ENCODE assay signal across 18 cellular contexts in the genomic region with DNA sequence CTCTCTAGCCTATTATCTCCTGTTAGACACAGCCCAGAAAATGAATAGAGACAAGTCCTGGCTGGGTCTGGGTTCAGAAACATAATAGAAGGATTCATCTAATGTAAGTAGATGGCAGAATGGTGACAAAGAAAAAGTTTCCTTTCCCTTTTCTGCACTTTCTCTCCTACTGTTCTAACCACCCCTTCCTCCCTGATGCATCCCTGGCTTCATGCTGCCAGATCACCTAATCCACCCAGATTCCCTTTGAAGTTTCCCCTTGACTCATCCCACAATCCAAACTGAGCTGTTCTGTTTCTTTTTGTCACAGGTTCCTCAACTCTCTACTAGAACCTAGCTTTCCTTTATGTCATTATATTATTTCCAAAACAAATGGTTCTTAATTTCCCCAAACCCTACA. TPM values are rescaled to one million over a fixed set of nuclear protein-coding genes. Genes with fewer than 3 reads are reported as not detected.
DNase-seq lines count a peak whose midpoint lies in the region; ATAC-seq, FAIRE-seq and TF ChIP-seq lines count a peak whose summit lies in the region.
"Had no signal": no experiment of that assay in that cellular context is flagged by ENCODE, and none has a peak within 500 bp of the region (broad histone marks: within the 10 kb centered on the region; RNA-seq: fewer than 3 reads in every experiment).

No MANE protein-coding gene starts in this region.

- 0 out of 2 replicates have a peak, but pooled peaks cover 2% of the 10 kb centered on the region for H3K9me3 ChIP-seq in K562 (replicated peaks; ENCODE audit: control insufficient read depth, insufficient read depth, low read depth, low read length)
- no peaks in the 10 kb centered on the region for H3K9me3 ChIP-seq in CD8-positive, alpha-beta T cell (ENCODE audit: low read length)
- H3K9me3 ChIP-seq: mucosa of descending colon, thoracic aorta had no signal

- no peak for TF ChIP-seq POLR2A in K562 (conservative IDR thresholded peaks at IDR 0.05)

- intact Hi-C loops in Calu3 (cut with micrococcal nuclease; ENCODE audit: unreplicated experiment) (loop anchor here (5.0 kb wide), 3 partner anchors 189 to 379 kb away; no protein-coding TSS in a partner anchor), K562 (cut with micrococcal nuclease) (no loop called here)
- intact Hi-C loops in CD8-positive, alpha-beta T cell (cut with DNase I, micrococcal nuclease) = no loop called here

- in situ Hi-C loops in K562 (cut with MboI) = no loop called here

- peak overlapping the region; percentile 95 for H3K27ac Mint-ChIP-seq in Calu3 (ENCODE audit: unreplicated experiment)
- no peak overlapping the region for H3K27ac Mint-ChIP-seq in CD8-positive, alpha-beta T cell

- H3K79me1 ChIP-seq in mesendoderm (ENCODE audit: low read length) = no peaks in the 10 kb centered on the region

- no peak for ATAC-seq in K562
- no peak for ATAC-seq in CD8-positive, alpha-beta T cell
- ATAC-seq: sciatic nerve had no signal

- H3K36me3 Mint-ChIP-seq in Calu3 (ENCODE audit: insufficient read depth, unreplicated experiment) = peaks cover 55% of the 10 kb centered on the region
- H3K36me3 Mint-ChIP-seq in CD8-positive, alpha-beta T cell = no peaks in the 10 kb centered on the region

- no peak overlapping the region for H3K4me3 ChIP-seq in K562
- no peak overlapping the region for H3K4me3 ChIP-seq in mesendoderm (ENCODE audit: low read length)
- no peak overlapping the region for H3K4me3 ChIP-seq in CD8-positive, alpha-beta T cell (ENCODE audit: low read depth, low read length)
- H3K4me3 ChIP-seq: GM23248, mucosa of descending colon, thoracic aorta had no signal

- no peak overlapping the region for H2BK5ac ChIP-seq in mesendoderm (ENCODE audit: low read length)

- no peak overlapping the region for H2BK120ac ChIP-seq in mesendoderm (ENCODE audit: low read depth, low read length)

- no peaks in the 10 kb centered on the region for H4K20me1 ChIP-seq in K562 (replicated peaks; ENCODE audit: control insufficient read depth, insufficient read depth, low read length)

- H3K4me2 ChIP-seq in K562 (ENCODE audit: insufficient read depth, low read length) (peak overlapping the region; percentile 15; the same call in 1 of the 2 replicates), mesendoderm (ENCODE audit: low read length) (no peak overlapping the region)

- POLR2A ChIA-PET in K562 (lab: Yijun Ruan, JAX) = interaction anchor here (0.9 to 3.4 kb wide), 4 partner anchors 8 to 90 kb away, joined by 3 to 20 read pairs (median 4); no protein-coding TSS in a partner anchor
- POLR2A ChIA-PET in CD8-positive, alpha-beta T cell (lab: Charles Lee) = no interaction called here

- H2AFZ ChIP-seq in K562 (ENCODE audit: low read depth, low read length) = peak overlapping the region; percentile 49
- H2AFZ ChIP-seq: GM23248 had no signal

- no peak for FAIRE-seq in K562 (lab: Jason Lieb, UNC)

- H3K36me3 ChIP-seq in K562 (ENCODE audit: control insufficient read depth, insufficient read depth, low read length) = no peaks in the 10 kb centered on the region; the same call in 2 of the 3 replicates
- H3K36me3 ChIP-seq in mesendoderm (ENCODE audit: control insufficient read depth, insufficient read depth, low read length) = no peaks in the 10 kb centered on the region
- no peaks in the 10 kb centered on the region for H3K36me3 ChIP-seq in CD8-positive, alpha-beta T cell (ENCODE audit: insufficient read depth, low read length)
- H3K36me3 ChIP-seq: thoracic aorta had no signal

- H3K4me1 Mint-ChIP-seq in Calu3 (ENCODE audit: low read depth, unreplicated experiment) = peaks cover 60% of the 10 kb centered on the region
- H3K4me1 Mint-ChIP-seq in CD8-positive, alpha-beta T cell (ENCODE audit: low read depth) = peaks cover 18% of the 10 kb centered on the region

- H3K27ac ChIP-seq in K562 (ENCODE audit: extremely low read depth, low read depth, low read length) = peak overlapping the region; percentile 99; the same call in 2 of the 3 replicates
- no peak overlapping the region for H3K27ac ChIP-seq in mesendoderm (ENCODE audit: low read depth, low read length)
- no peak overlapping the region for H3K27ac ChIP-seq in CD8-positive, alpha-beta T cell (ENCODE audit: low read depth, low read length)
- H3K27ac ChIP-seq: GM23248, thoracic aorta had no signal

- no peak for TF ChIP-seq CTCF in Calu3 (IDR thresholded peaks at IDR 0.05; ENCODE audit: unreplicated experiment)
- TF ChIP-seq CTCF in K562 (IDR thresholded peaks at IDR 0.05 in 2 of 3, conservative IDR thresholded peaks at IDR 0.05 in 1 of 3; ENCODE audit: insufficient read depth in 2 of 3, low read depth in 1 of 3, low read length in 3 of 3) = no peak
- TF ChIP-seq CTCF in CD8-positive, alpha-beta T cell (IDR thresholded peaks at IDR 0.05) = no peak

- H3K9me1 ChIP-seq in K562 (ENCODE audit: control insufficient read depth, insufficient read depth, low read length) = no peaks in the 10 kb centered on the region

- H3K4me1 ChIP-seq in K562 (replicated peaks in 1 of 2; ENCODE audit: control insufficient read depth in 2 of 2, insufficient read depth in 2 of 2, low read length in 2 of 2) (peaks cover 6 to 63% of the 10 kb centered on the region in 2 experiments), mesendoderm (ENCODE audit: control insufficient read depth, low read depth, low read length) (peaks cover 9% of the 10 kb centered on the region)
- H3K4me1 ChIP-seq in CD8-positive, alpha-beta T cell (ENCODE audit: insufficient read depth, low read length) = no peaks in the 10 kb centered on the region

- H3K9ac ChIP-seq in K562 (ENCODE audit: insufficient read depth in 1 of 2, low read depth in 2 of 2, low read length in 2 of 2) (peak overlapping the region in 1 of 2 experiments; percentile 24; a peak in 2 of 4 replicates), mesendoderm (ENCODE audit: low read length) (no peak overlapping the region)
- H3K9ac ChIP-seq: GM23248 had no signal

- no peak overlapping the region for H3K23ac ChIP-seq in mesendoderm (ENCODE audit: low read length)

- no peak for DNase-seq in Calu3
- DNase-seq in LHCN-M2 (ENCODE audit: low read depth) = peak; percentile 54
- peak in 1 of 4 experiments; percentile 20 for DNase-seq in K562 (ENCODE audit: extremely low read depth in 1 of 4, low spot score in 3 of 4)
- peak; percentile 60 for DNase-seq in mesendoderm
- no peak for DNase-seq in NCI-H1105 (lab: John Stamatoyannopoulos, UW)
- no peak for DNase-seq in CD8-positive, alpha-beta T cell
- DNase-seq in central memory CD4-positive, alpha-beta T cell = no peak
- no peak for DNase-seq in epidermal melanocyte (ENCODE audit: insufficient read length, low spot score)
- DNase-seq: activated CD8-positive, alpha-beta memory T cell treated with anti-CD3 and anti-CD28 coated beads for 24 hours; C1 segment of cervical spinal cord; effector memory CD4-positive, alpha-beta T cell; GM23248; hypothalamus; NCI-H446 treated with DMSO at 0.1 percent for 48 hours; SW 1271 had no signal

- no peak overlapping the region for H4K5ac ChIP-seq in mesendoderm (ENCODE audit: low read length)

- CTCF ChIA-PET in Calu3 (lab: Charles Lee) = interaction anchor here (0.7 to 2.2 kb wide), 10 partner anchors 46 to 505 kb away, joined by 3 to 9 read pairs (median 4); a partner anchor contains a TSS
- CTCF ChIA-PET in K562 (lab: Yijun Ruan, JAX; ENCODE audit: low intra/inter-chr PET ratio) = no interaction called here
- CTCF ChIA-PET in CD8-positive, alpha-beta T cell (lab: Charles Lee) = no interaction called here

- BruUV-seq in Calu3 (replicated peaks; lab: Mats Ljungman, UMichigan) (no TSS peak), K562 (replicated peaks; lab: Mats Ljungman, UMichigan) (no TSS peak)

- no peaks in the 10 kb centered on the region for H3K27me3 Mint-ChIP-seq in Calu3 (ENCODE audit: unreplicated experiment)
- no peaks in the 10 kb centered on the region for H3K27me3 Mint-ChIP-seq in CD8-positive, alpha-beta T cell (ENCODE audit: low read depth)

- no peak overlapping the region for H2AK5ac ChIP-seq in mesendoderm (ENCODE audit: low read length)

- no peak overlapping the region for H3K56ac ChIP-seq in mesendoderm (ENCODE audit: low read length)

- peak overlapping the region; percentile 73 for H3K4me3 Mint-ChIP-seq in Calu3 (ENCODE audit: low read depth, unreplicated experiment)
- no peak overlapping the region for H3K4me3 Mint-ChIP-seq in CD8-positive, alpha-beta T cell

- TF ChIP-seq EP300 in K562 (IDR thresholded peaks at IDR 0.05; ENCODE audit: low read length) = no peak

- H3K4ac ChIP-seq in mesendoderm (ENCODE audit: low read depth, low read length) = no peak overlapping the region

- no peak overlapping the region for H2BK15ac ChIP-seq in mesendoderm (replicated peaks; ENCODE audit: low read depth)

- no peak overlapping the region for H3K18ac ChIP-seq in mesendoderm (ENCODE audit: low read length)

- peaks cover 3% of the 10 kb centered on the region for H3K9me3 Mint-ChIP-seq in Calu3 (ENCODE audit: low read depth, unreplicated experiment)
- H3K9me3 Mint-ChIP-seq in CD8-positive, alpha-beta T cell = no peaks in the 10 kb centered on the region

- no peak overlapping the region for H4K8ac ChIP-seq in mesendoderm (ENCODE audit: low read depth, low read length)

- H3K27me3 ChIP-seq in K562 (ENCODE audit: control insufficient read depth in 2 of 2, insufficient read depth in 2 of 2, low read length in 2 of 2) (no peaks in the 10 kb centered on the region), mesendoderm (ENCODE audit: insufficient read depth, low read length, poor library complexity) (no peaks in the 10 kb centered on the region)
- H3K27me3 ChIP-seq in CD8-positive, alpha-beta T cell (ENCODE audit: insufficient read depth, low read length) = no peaks in the 10 kb centered on the region

- no peak for TF ChIP-seq RAD21 in K562 (CRISPR knock-in tag; conservative IDR thresholded peaks at IDR 0.05 in 1 of 2, IDR thresholded peaks at IDR 0.05 in 1 of 2)

- H3K79me2 ChIP-seq in K562 (ENCODE audit: control insufficient read depth, insufficient read depth, low read length) = peaks cover 39% of the 10 kb centered on the region
- H3K79me2 ChIP-seq in mesendoderm (ENCODE audit: control insufficient read depth, insufficient read depth, low read length) = no peaks in the 10 kb centered on the region

RNA-seq across cellular contexts. Expression of a gene that starts 1.1 kb away (rescaled TPM):
- total RNA-seq in Calu3 (2022) = 190 and 199 TPM in 2 replicates
- 0.06 and 0.11 TPM in 2 replicates for total RNA-seq in LHCN-M2 (2014; rRNA removed)
- 0.01 TPM for polyA plus RNA-seq in LHCN-M2 (2012)
- total RNA-seq in K562 (2011; cell fraction: chromatin; rRNA removed; ENCODE audit: low replicate concordance) = 22.2 and 81.4 TPM in 2 replicates
- total RNA-seq in K562 (2011; cell fraction: nucleolus; rRNA removed) = 6.7 and 10.3 TPM in 2 replicates
- total RNA-seq in K562 (2011; cell fraction: nucleoplasm; rRNA removed) = 21.9 and 60.5 TPM in 2 replicates
- total RNA-seq in K562 (2014; rRNA removed) = 10.4 and 12.6 TPM in 2 replicates
- total RNA-seq in K562 (2014; rRNA removed; fragmentation: Illumina TruSeq; extraction: Trizol) = 30.2 and 36.7 TPM in 2 replicates
- 16.7 and 17.8 TPM in 2 replicates for total RNA-seq in K562 (2015; rRNA removed; fragmentation: Illumina TruSeq; extraction: Trizol)
- total RNA-seq in K562 (2021) = 16.1 and 20.4 TPM in 2 replicates
- 5.1 and 12.7 TPM in 2 replicates for polyA plus RNA-seq in K562 (2011; rRNA removed)
- polyA plus RNA-seq in K562 (2011; cell fraction: cytosol; rRNA removed) = 1.9 and 2.4 TPM in 2 replicates
- polyA plus RNA-seq in K562 (2011; cell fraction: nucleus; rRNA removed) = 4.5 and 6.4 TPM in 2 replicates
- 5.6 and 6.9 TPM in 2 replicates for polyA plus RNA-seq in K562 (2012)
- polyA plus RNA-seq in K562 (2014; fragmentation: Illumina TruSeq; extraction: Trizol) = 9.1 and 9.6 TPM in 2 replicates
- 1 to 10 TPM; 7.5 to 8.6 TPM for polyA plus RNA-seq in K562 (2014; fragmentation: Nextera tagmentation; extraction: Ambion mirVana)
- polyA plus RNA-seq in K562 (2014; rRNA removed) = 4.4 and 5.9 TPM in 2 replicates
- polyA minus RNA-seq in K562 (2011; rRNA and poly(A)+ RNA removed) = 25.1 and 40.4 TPM in 2 replicates
- polyA minus RNA-seq in K562 (2011; cell fraction: cytosol; rRNA and poly(A)+ RNA removed) = 9.4 and 19.5 TPM in 2 replicates
- polyA minus RNA-seq in K562 (2011; cell fraction: nucleus; rRNA and poly(A)+ RNA removed) = 13.6 and 17.3 TPM in 2 replicates
- polyA plus RNA-seq in mesendoderm (2013, experiment 1 of 2) = 3.8 TPM
- 4.1 TPM for polyA plus RNA-seq in mesendoderm (2013, experiment 2 of 2)
- under 1 TPM; 0.06 to 0.14 TPM for total RNA-seq in CD8-positive, alpha-beta T cell

Comparison
In these comparisons a context has a peak if more than half of its experiments do, and no peak if none do; other contexts are left out.
1. DNase-seq: peak in LHCN-M2 (single experiment) and mesendoderm (single experiment); none in Calu3 (single experiment), NCI-H1105 (single experiment), CD8-positive, alpha-beta T cell (0 of 7), central memory CD4-positive, alpha-beta T cell (single experiment) and epidermal melanocyte (single experiment).